1 cellular context compared by ENCODE assay signal in the genomic region with DNA sequence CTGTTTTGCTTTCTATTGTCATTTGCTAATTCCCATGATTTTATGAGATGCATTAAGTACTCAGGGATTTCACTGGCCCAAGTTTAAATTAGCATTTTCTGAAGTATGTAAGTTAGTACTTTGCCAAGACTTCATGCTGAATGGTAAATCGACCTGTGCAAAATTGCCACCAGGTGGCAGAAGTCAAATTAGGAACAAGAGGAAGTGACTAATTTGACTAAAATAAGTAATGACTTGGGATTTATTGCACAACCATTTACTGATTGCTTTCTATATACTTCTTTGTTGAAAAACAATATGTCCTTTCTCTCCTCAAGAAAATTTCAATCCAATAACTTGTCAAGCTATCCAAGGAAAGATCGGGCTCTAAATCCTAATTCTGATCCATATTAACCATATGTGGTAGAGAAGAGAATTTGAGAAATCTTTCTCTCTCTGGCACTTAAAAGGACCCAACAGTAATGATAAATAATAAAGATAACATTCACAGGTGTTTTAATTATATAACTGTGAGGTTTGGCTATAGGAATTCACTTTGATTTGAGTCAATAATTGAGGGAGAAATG.
TF ChIP-seq lines count a peak whose summit lies in the region.

No MANE protein-coding gene starts in this region.

TF ChIP-seq in SK-N-SH treated with all-trans-retinoic acid at 6 μM for 48 hours, 23 proteins besides CTCF, POLR2A, EP300 and RAD21 (continued from another document):
- TF ChIP-seq PATZ1 (CRISPR knock-in tag; IDR thresholded peaks at IDR 0.05; ENCODE audit: borderline replicate concordance) (no peak), OSR1 (CRISPR knock-in tag; IDR thresholded peaks at IDR 0.05) (no peak), PPARA (CRISPR knock-in tag; IDR thresholded peaks at IDR 0.05; ENCODE audit: borderline replicate concordance) (no peak), ESRRG (CRISPR knock-in tag; IDR thresholded peaks at IDR 0.05) (no peak)
